ENCODE assay signal across 1 cellular context in genomic region chr2:236042087-236042486, GRCh38.
TF ChIP-seq lines count a peak whose summit lies in the region.

No MANE protein-coding gene starts in this region.

TF ChIP-seq in GM23338, 12 proteins besides CTCF, POLR2A, EP300 and RAD21 (continued from another document):
- TF ChIP-seq ETS1 (IDR thresholded peaks at IDR 0.05) (no peak), REST (IDR thresholded peaks at IDR 0.05; ENCODE audit: unreplicated experiment) (no peak), JUNB (IDR thresholded peaks at IDR 0.05; ENCODE audit: unreplicated experiment) (no peak), POLR2AphosphoS5 (IDR thresholded peaks at IDR 0.05; ENCODE audit: low read depth) (no peak), ZNF331 (CRISPR knock-in tag; IDR thresholded peaks at IDR 0.05; ENCODE audit: low read depth) (no peak)
